ENCODE assay signal across 8 cellular contexts in the genomic region with DNA sequence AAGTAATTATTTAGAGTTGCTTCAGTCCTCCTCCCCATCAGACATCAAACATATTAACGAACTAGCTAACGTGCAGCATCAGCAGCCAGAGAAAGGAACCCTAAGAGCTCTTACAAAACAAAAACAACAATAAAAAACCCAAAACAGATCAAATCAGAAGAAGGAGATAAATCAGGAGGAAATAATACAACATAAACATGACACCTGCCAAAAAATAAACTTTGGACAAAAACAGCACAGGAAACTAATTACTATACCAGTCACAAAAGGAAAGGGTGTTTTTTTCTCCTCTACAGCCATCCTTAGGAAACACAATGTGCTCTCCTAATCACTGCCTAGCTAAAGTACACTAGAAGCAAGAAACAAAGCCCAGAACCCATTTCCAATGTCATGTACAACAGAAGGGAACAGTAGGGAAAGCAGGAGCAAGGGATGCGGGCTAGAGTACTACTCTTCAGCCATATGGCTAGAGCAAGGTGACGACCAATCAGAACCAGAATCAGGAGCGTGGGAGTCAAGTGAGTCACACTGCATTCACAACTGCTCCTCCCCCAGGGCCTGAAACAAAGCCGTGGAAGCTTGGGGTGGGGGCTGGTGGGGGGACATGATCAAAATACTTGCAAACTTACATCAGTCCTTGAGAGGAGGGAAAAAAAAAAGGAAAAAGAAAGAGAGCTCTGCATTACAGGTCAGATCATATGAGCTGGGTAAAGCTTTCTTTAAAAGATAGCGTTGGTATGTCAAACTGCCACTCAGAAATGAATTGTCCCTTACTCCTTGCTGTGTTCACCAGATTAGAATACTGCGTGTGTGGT.
A peak's percentile ranks its signal among the peaks of the same experiment; 100 is the strongest.
DNase-seq lines count a peak whose midpoint lies in the region; ATAC-seq and TF ChIP-seq lines count a peak whose summit lies in the region.

No MANE protein-coding gene starts in this region.

- peak; percentile 75 for DNase-seq in activated CD4-positive, alpha-beta memory T cell treated with anti-CD3 and anti-CD28 coated beads for 36 hours
- DNase-seq in activated CD4-positive, alpha-beta memory T cell treated with anti-CD3 and anti-CD28 coated beads, Interleukin-2, amount 10 ng/mL, durations not matched to agents 7 days and 5 days: no peak
- DNase-seq in WTC11 (ENCODE audit: low spot score): peak; percentile 74
- no peak for DNase-seq in Right ventricle myocardium superior
- peak; percentile 37 for DNase-seq in stimulated activated CD4-positive, alpha-beta T cell treated with anti-CD3 and anti-CD28 coated beads, Interleukin-12 subunit alpha, Interleukin-12 subunit beta, amount 100 ng/mL, for 4 hours
- DNase-seq in NCI-H2081 treated with DMSO at 0.1 percent for 48 hours (lab: John Stamatoyannopoulos, UW): no peak
- DNase-seq in stimulated activated naive B cell treated with anti-CD40 and anti-IgM and Interleukin-4, amounts not matched to agents 10 μg/mL and 1 μg/mL and 100 μg/mL, for 72 hours: no peak
- no peak for DNase-seq in NCI-H1092 (lab: John Stamatoyannopoulos, UW)

- no peak for TF ChIP-seq CTCF in WTC11 (IDR thresholded peaks at IDR 0.05)

- intact Hi-C loops in activated CD4-positive, alpha-beta memory T cell treated with anti-CD3 and anti-CD28 coated beads for 36 hours (cut with micrococcal nuclease): no loop called here
- intact Hi-C loops in Right ventricle myocardium superior (cut with DNase I): no loop called here

- POLR2A ChIA-PET in activated CD4-positive, alpha-beta memory T cell treated with anti-CD3 and anti-CD28 coated beads for 36 hours (lab: Charles Lee): interaction anchor here (1.0 to 1.8 kb wide), 3 partner anchors 11 to 17 kb away, joined by 3 to 6 read pairs (median 5); no protein-coding TSS in a partner anchor
- POLR2A ChIA-PET in activated CD4-positive, alpha-beta memory T cell treated with anti-CD3 and anti-CD28 coated beads, Interleukin-2, amount 10 ng/mL, durations not matched to agents 7 days and 5 days (lab: Charles Lee): interaction anchor here (0.6 to 1.0 kb wide), 2 partner anchors 33 to 66 kb away, joined by 3 read pairs; no protein-coding TSS in a partner anchor
- POLR2A ChIA-PET in WTC11 (lab: Charles Lee): interaction anchor here (0.5 to 2.6 kb wide), 17 partner anchors 11 to 312 kb away, joined by 3 to 33 read pairs (median 4); a partner anchor contains a TSS

- no peak overlapping the region for H3K4me3 Mint-ChIP-seq in activated CD4-positive, alpha-beta memory T cell treated with anti-CD3 and anti-CD28 coated beads for 36 hours
- no peak overlapping the region for H3K4me3 Mint-ChIP-seq in activated CD4-positive, alpha-beta memory T cell treated with anti-CD3 and anti-CD28 coated beads, Interleukin-2, amount 10 ng/mL, durations not matched to agents 7 days and 5 days
- peak overlapping the region; percentile 43 for H3K4me3 Mint-ChIP-seq in WTC11
- no peak overlapping the region for H3K4me3 Mint-ChIP-seq in stimulated activated naive B cell treated with anti-CD40 and anti-IgM and Interleukin-4, amounts not matched to agents 10 μg/mL and 1 μg/mL and 100 μg/mL, for 72 hours

- peaks cover 4% of the 10 kb centered on the region for H3K36me3 Mint-ChIP-seq in activated CD4-positive, alpha-beta memory T cell treated with anti-CD3 and anti-CD28 coated beads for 36 hours
- peaks cover 11% of the 10 kb centered on the region for H3K36me3 Mint-ChIP-seq in activated CD4-positive, alpha-beta memory T cell treated with anti-CD3 and anti-CD28 coated beads, Interleukin-2, amount 10 ng/mL, durations not matched to agents 7 days and 5 days (ENCODE audit: low read depth)
- peaks cover 12% of the 10 kb centered on the region for H3K36me3 Mint-ChIP-seq in WTC11
- H3K36me3 Mint-ChIP-seq in stimulated activated naive B cell treated with anti-CD40 and anti-IgM and Interleukin-4, amounts not matched to agents 10 μg/mL and 1 μg/mL and 100 μg/mL, for 72 hours: peaks cover 13 to 18% of the 10 kb centered on the region in 2 donors

- CTCF ChIA-PET in activated CD4-positive, alpha-beta memory T cell treated with anti-CD3 and anti-CD28 coated beads for 36 hours (lab: Charles Lee): interaction anchor here (1.2 to 3.0 kb wide), 5 partner anchors 9 to 325 kb away, joined by 3 to 31 read pairs (median 5); no protein-coding TSS in a partner anchor
- CTCF ChIA-PET in activated CD4-positive, alpha-beta memory T cell treated with anti-CD3 and anti-CD28 coated beads, Interleukin-2, amount 10 ng/mL, durations not matched to agents 7 days and 5 days (lab: Charles Lee): interaction anchor here (0.9 to 3.5 kb wide), 3 partner anchors 18 to 55 kb away, joined by 3 to 18 read pairs (median 4); no protein-coding TSS in a partner anchor
- CTCF ChIA-PET in WTC11 (lab: Charles Lee): interaction anchor here (1.0 to 3.0 kb wide), 8 partner anchors 11 to 256 kb away, joined by 3 to 31 read pairs (median 4); no protein-coding TSS in a partner anchor

- ATAC-seq in WTC11 (peak; percentile 93), Right ventricle myocardium superior (ENCODE audit: poor library complexity) (peak; percentile 67)
- ATAC-seq in stimulated activated naive B cell treated with anti-CD40 and anti-IgM and Interleukin-4, amounts not matched to agents 10 μg/mL and 1 μg/mL and 100 μg/mL, for 72 hours (replicated peaks): no peak

- peaks cover 35% of the 10 kb centered on the region for H3K4me1 Mint-ChIP-seq in activated CD4-positive, alpha-beta memory T cell treated with anti-CD3 and anti-CD28 coated beads for 36 hours (ENCODE audit: low read depth)
- peaks cover 13% of the 10 kb centered on the region for H3K4me1 Mint-ChIP-seq in activated CD4-positive, alpha-beta memory T cell treated with anti-CD3 and anti-CD28 coated beads, Interleukin-2, amount 10 ng/mL, durations not matched to agents 7 days and 5 days
- peaks cover 29% of the 10 kb centered on the region for H3K4me1 Mint-ChIP-seq in WTC11
- peaks cover 8 to 14% of the 10 kb centered on the region in 2 donors for H3K4me1 Mint-ChIP-seq in stimulated activated naive B cell treated with anti-CD40 and anti-IgM and Interleukin-4, amounts not matched to agents 10 μg/mL and 1 μg/mL and 100 μg/mL, for 72 hours

- no peaks in the 10 kb centered on the region for H3K9me3 Mint-ChIP-seq in activated CD4-positive, alpha-beta memory T cell treated with anti-CD3 and anti-CD28 coated beads for 36 hours
- H3K9me3 Mint-ChIP-seq in activated CD4-positive, alpha-beta memory T cell treated with anti-CD3 and anti-CD28 coated beads, Interleukin-2, amount 10 ng/mL, durations not matched to agents 7 days and 5 days: no peaks in the 10 kb centered on the region
- H3K9me3 Mint-ChIP-seq in WTC11: no peaks in the 10 kb centered on the region
- H3K9me3 Mint-ChIP-seq in stimulated activated naive B cell treated with anti-CD40 and anti-IgM and Interleukin-4, amounts not matched to agents 10 μg/mL and 1 μg/mL and 100 μg/mL, for 72 hours: no peaks in the 10 kb centered on the region

- H3K27ac Mint-ChIP-seq in activated CD4-positive, alpha-beta memory T cell treated with anti-CD3 and anti-CD28 coated beads for 36 hours: peak overlapping the region; percentile 62
- H3K27ac Mint-ChIP-seq in activated CD4-positive, alpha-beta memory T cell treated with anti-CD3 and anti-CD28 coated beads, Interleukin-2, amount 10 ng/mL, durations not matched to agents 7 days and 5 days: no peak overlapping the region
- H3K27ac Mint-ChIP-seq in WTC11: peak overlapping the region; percentile 94
- no peak overlapping the region for H3K27ac Mint-ChIP-seq in stimulated activated naive B cell treated with anti-CD40 and anti-IgM and Interleukin-4, amounts not matched to agents 10 μg/mL and 1 μg/mL and 100 μg/mL, for 72 hours

- no peaks in the 10 kb centered on the region for H3K27me3 Mint-ChIP-seq in activated CD4-positive, alpha-beta memory T cell treated with anti-CD3 and anti-CD28 coated beads for 36 hours
- H3K27me3 Mint-ChIP-seq in activated CD4-positive, alpha-beta memory T cell treated with anti-CD3 and anti-CD28 coated beads, Interleukin-2, amount 10 ng/mL, durations not matched to agents 7 days and 5 days: no peaks in the 10 kb centered on the region
- no peaks in the 10 kb centered on the region for H3K27me3 Mint-ChIP-seq in WTC11 (ENCODE audit: low read depth)
- no peaks in the 10 kb centered on the region for H3K27me3 Mint-ChIP-seq in stimulated activated naive B cell treated with anti-CD40 and anti-IgM and Interleukin-4, amounts not matched to agents 10 μg/mL and 1 μg/mL and 100 μg/mL, for 72 hours

TF ChIP-seq in WTC11, 78 proteins besides CTCF, POLR2A, EP300 and RAD21:
- no peak for TF ChIP-seq JAZF1 (CRISPR knock-in tag; IDR thresholded peaks at IDR 0.05)

Comparison
In these comparisons a context has a peak if more than half of its experiments do, and no peak if none do; other contexts are left out.
1. DNase-seq: peak in activated CD4-positive, alpha-beta memory T cell treated with anti-CD3 and anti-CD28 coated beads for 36 hours (single experiment), WTC11 (single experiment) and stimulated activated CD4-positive, alpha-beta T cell treated with anti-CD3 and anti-CD28 coated beads, Interleukin-12 subunit alpha, Interleukin-12 subunit beta, amount 100 ng/mL, for 4 hours (single experiment); none in activated CD4-positive, alpha-beta memory T cell treated with anti-CD3 and anti-CD28 coated beads, Interleukin-2, amount 10 ng/mL, durations not matched to agents 7 days and 5 days (single experiment), Right ventricle myocardium superior (single experiment), NCI-H2081 treated with DMSO at 0.1 percent for 48 hours (single experiment), stimulated activated naive B cell treated with anti-CD40 and anti-IgM and Interleukin-4, amounts not matched to agents 10 μg/mL and 1 μg/mL and 100 μg/mL, for 72 hours (single experiment) and NCI-H1092 (single experiment).
2. H3K27ac Mint-ChIP-seq: peak in activated CD4-positive, alpha-beta memory T cell treated with anti-CD3 and anti-CD28 coated beads for 36 hours (single experiment) and WTC11 (single experiment); none in activated CD4-positive, alpha-beta memory T cell treated with anti-CD3 and anti-CD28 coated beads, Interleukin-2, amount 10 ng/mL, durations not matched to agents 7 days and 5 days (single experiment) and stimulated activated naive B cell treated with anti-CD40 and anti-IgM and Interleukin-4, amounts not matched to agents 10 μg/mL and 1 μg/mL and 100 μg/mL, for 72 hours (single experiment).
3. ATAC-seq: peak in WTC11 (single experiment) and Right ventricle myocardium superior (single experiment); none in stimulated activated naive B cell treated with anti-CD40 and anti-IgM and Interleukin-4, amounts not matched to agents 10 μg/mL and 1 μg/mL and 100 μg/mL, for 72 hours (0 of 2).